ENCODE assay signal across 18 cellular contexts in the genomic region with DNA sequence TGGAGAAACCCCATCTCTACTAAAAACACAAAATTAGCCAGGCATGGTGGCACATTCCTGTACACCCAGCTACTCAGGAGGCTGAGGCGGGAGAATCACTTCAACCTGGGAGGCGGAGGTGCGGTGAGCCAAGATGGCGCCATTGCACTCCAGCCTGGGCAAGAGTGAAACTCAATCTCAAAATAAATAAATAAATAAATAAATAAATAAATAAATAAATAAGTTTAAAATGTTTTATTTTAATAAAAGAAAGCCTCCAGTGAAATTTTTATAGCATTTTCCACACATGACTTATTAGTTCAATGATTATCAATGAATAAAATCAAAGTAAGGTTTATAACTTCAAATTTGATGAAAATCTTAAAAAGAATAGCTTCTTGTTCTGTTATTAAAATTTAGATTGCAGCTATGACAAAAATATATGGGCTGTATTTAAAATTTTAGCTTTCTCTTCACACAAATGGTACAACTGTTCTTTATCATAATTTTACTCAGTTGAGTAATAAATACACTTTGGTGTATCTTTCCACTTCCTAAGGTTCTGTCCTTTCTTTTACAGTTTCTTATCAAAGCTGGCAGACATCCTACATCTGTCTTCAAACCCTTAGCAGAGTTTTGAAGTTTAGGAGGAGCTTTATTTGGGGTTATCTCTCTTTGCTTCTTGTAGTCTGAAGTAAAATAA.
DNase-seq lines count a peak whose midpoint lies in the region; ATAC-seq, FAIRE-seq and TF ChIP-seq lines count a peak whose summit lies in the region.
"Had no signal": no experiment of that assay in that cellular context is flagged by ENCODE, and none has a peak within 500 bp of the region (broad histone marks: within the 10 kb centered on the region; RNA-seq: fewer than 3 reads in every experiment).

No MANE protein-coding gene starts in this region.

- H3K4me3 ChIP-seq in K562 (no peak overlapping the region), neural progenitor cell (no peak overlapping the region), mesendoderm (ENCODE audit: low read length) (no peak overlapping the region)
- H3K4me3 ChIP-seq: BLaER1, GM12878 had no signal

- CTCF ChIA-PET in K562 (lab: Yijun Ruan, JAX; ENCODE audit: low intra/inter-chr PET ratio) = no interaction called here

- no peak overlapping the region for H2BK120ac ChIP-seq in mesendoderm (ENCODE audit: low read depth, low read length)

- H3K4ac ChIP-seq in mesendoderm (ENCODE audit: low read depth, low read length) = no peak overlapping the region

- H3K27ac ChIP-seq in K562 (ENCODE audit: extremely low read depth, low read depth, low read length) (peak overlapping the region; percentile 37; the same call in 2 of the 3 replicates), neural progenitor cell (no peak overlapping the region), mesendoderm (ENCODE audit: low read depth, low read length) (no peak overlapping the region)
- H3K27ac ChIP-seq: BLaER1, HL-60 had no signal

- FAIRE-seq in G401.6 (lab: Jason Lieb, UNC) (peak; percentile 55), TTC549 (lab: Jason Lieb, UNC) (peak; percentile 5), K562 (lab: Jason Lieb, UNC) (peak; percentile 66)
- FAIRE-seq: GM12878, GM19239, H1 had no signal

- TF ChIP-seq RAD21 in K562 (CRISPR knock-in tag; conservative IDR thresholded peaks at IDR 0.05 in 1 of 2, IDR thresholded peaks at IDR 0.05 in 1 of 2) = no peak

- ATAC-seq in K562 (peak; percentile 75), GM19351 (IDR thresholded peaks at IDR 0.05; ENCODE audit: unreplicated experiment) (no peak), HG02642 (IDR thresholded peaks at IDR 0.05; ENCODE audit: poor library complexity, unreplicated experiment) (no peak)
- ATAC-seq: GM12878 had no signal

- no peak for TF ChIP-seq CTCF in K562 (IDR thresholded peaks at IDR 0.05 in 2 of 3, conservative IDR thresholded peaks at IDR 0.05 in 1 of 3; ENCODE audit: insufficient read depth in 2 of 3, low read depth in 1 of 3, low read length in 3 of 3)
- no peak for TF ChIP-seq CTCF in neural progenitor cell (IDR thresholded peaks at IDR 0.05)

- no peak overlapping the region; the same call in 1 of the 2 replicates for H3K4me2 ChIP-seq in K562 (ENCODE audit: insufficient read depth, low read length)
- no peak overlapping the region for H3K4me2 ChIP-seq in neural progenitor cell
- H3K4me2 ChIP-seq in mesendoderm (ENCODE audit: low read length) = no peak overlapping the region
- H3K4me2 ChIP-seq: BLaER1 had no signal

- H3F3A ChIP-seq in neural progenitor cell (ENCODE audit: low read depth) = no peaks in the 10 kb centered on the region

- no peak overlapping the region for H4K8ac ChIP-seq in mesendoderm (ENCODE audit: low read depth, low read length)

- peak; percentile 70; the same call in 1 of the 2 replicates for TF ChIP-seq EP300 in K562 (IDR thresholded peaks at IDR 0.05; ENCODE audit: low read length)

- H3K36me3 Mint-ChIP-seq in neural progenitor cell = no peaks in the 10 kb centered on the region
- H3K36me3 Mint-ChIP-seq: CD14-positive monocyte; CD4-positive, alpha-beta memory T cell had no signal

- H3K9ac ChIP-seq in K562 (ENCODE audit: insufficient read depth in 1 of 2, low read depth in 2 of 2, low read length in 2 of 2) (no peak overlapping the region), neural progenitor cell (no peak overlapping the region), mesendoderm (ENCODE audit: low read length) (no peak overlapping the region)
- H3K9ac ChIP-seq: BLaER1 had no signal

- no peak overlapping the region for H3K56ac ChIP-seq in mesendoderm (ENCODE audit: low read length)

- POLR2A ChIA-PET in K562 (lab: Yijun Ruan, JAX) = interaction anchor here (1.6 kb wide), 1 partner anchor 17 kb away, joined by 5 read pairs; no protein-coding TSS in a partner anchor

- H2BK5ac ChIP-seq in mesendoderm (ENCODE audit: low read length) = no peak overlapping the region

- peak in 3 of 4 experiments; percentile 26 to 69 (median 50) for DNase-seq in K562 (ENCODE audit: extremely low read depth in 1 of 4, low spot score in 3 of 4)
- DNase-seq in neural progenitor cell (ENCODE audit: low spot score) = no peak
- no peak for DNase-seq in NCI-H1092 (lab: John Stamatoyannopoulos, UW)
- no peak for DNase-seq in mesendoderm
- DNase-seq: Calu3; CD4-positive, alpha-beta memory T cell; DMS79 treated with DMSO at 0.1 percent for 48 hours; H9 had no signal

- H3K79me2 ChIP-seq in K562 (ENCODE audit: control insufficient read depth, insufficient read depth, low read length) (no peaks in the 10 kb centered on the region), neural progenitor cell (ENCODE audit: low read depth) (no peaks in the 10 kb centered on the region), mesendoderm (ENCODE audit: control insufficient read depth, insufficient read depth, low read length) (no peaks in the 10 kb centered on the region)

- no peak overlapping the region for H2BK15ac ChIP-seq in mesendoderm (replicated peaks; ENCODE audit: low read depth)

- no peak overlapping the region for H3K4me3 Mint-ChIP-seq in neural progenitor cell
- H3K4me3 Mint-ChIP-seq: CD14-positive monocyte; CD4-positive, alpha-beta memory T cell; H9 had no signal

- H3K9me3 ChIP-seq in K562 (replicated peaks; ENCODE audit: control insufficient read depth, insufficient read depth, low read depth, low read length) (no peaks in the 10 kb centered on the region), neural progenitor cell (ENCODE audit: low read depth) (no peaks in the 10 kb centered on the region)
- H3K9me3 ChIP-seq: BLaER1 had no signal

- H3K9me1 ChIP-seq in K562 (ENCODE audit: control insufficient read depth, insufficient read depth, low read length) = no peaks in the 10 kb centered on the region

- H3K27me3 ChIP-seq in K562 (ENCODE audit: control insufficient read depth in 2 of 2, insufficient read depth in 2 of 2, low read length in 2 of 2) (no peaks in the 10 kb centered on the region), neural progenitor cell (no peaks in the 10 kb centered on the region), mesendoderm (ENCODE audit: insufficient read depth, low read length, poor library complexity) (no peaks in the 10 kb centered on the region)
- H3K27me3 ChIP-seq: BLaER1 had no signal

- H4K20me1 ChIP-seq in K562 (replicated peaks; ENCODE audit: control insufficient read depth, insufficient read depth, low read length) (no peaks in the 10 kb centered on the region), neural progenitor cell (ENCODE audit: low read depth) (no peaks in the 10 kb centered on the region)
- H4K20me1 ChIP-seq: BLaER1 had no signal

- H3K27me3 Mint-ChIP-seq in neural progenitor cell (ENCODE audit: insufficient read depth, low read depth) = no peaks in the 10 kb centered on the region

- H2AFZ ChIP-seq in K562 (ENCODE audit: low read depth, low read length) (no peak overlapping the region), neural progenitor cell (replicated peaks) (peak overlapping the region; percentile 12)

- no peak overlapping the region for H3K23ac ChIP-seq in mesendoderm (ENCODE audit: low read length)

- no peaks in the 10 kb centered on the region for H3K9me3 Mint-ChIP-seq in neural progenitor cell
- H3K9me3 Mint-ChIP-seq: H9 had no signal

- in situ Hi-C loops in K562 (cut with MboI) = no loop called here

- 64% methylated on average over 4 of the region's 4 CpGs for WGBS in K562 (ENCODE audit: insufficient coverage, low coverage, missing lambda C conversion rate)
- no CpG with 5 or more reads among the region's 4 CpGs for WGBS in mesendoderm (ENCODE audit: extremely low coverage, insufficient coverage, low lambda C conversion rate)

- H3K27ac Mint-ChIP-seq in neural progenitor cell = no peak overlapping the region
- H3K27ac Mint-ChIP-seq: CD4-positive, alpha-beta memory T cell; H9 had no signal

- intact Hi-C loops in K562 (cut with micrococcal nuclease) = no loop called here

- no peaks in the 10 kb centered on the region for H3K4me1 Mint-ChIP-seq in neural progenitor cell
- H3K4me1 Mint-ChIP-seq: CD4-positive, alpha-beta memory T cell; H9 had no signal

- no peak for TF ChIP-seq POLR2A in K562 (conservative IDR thresholded peaks at IDR 0.05)

- H2AK5ac ChIP-seq in mesendoderm (ENCODE audit: low read length) = no peak overlapping the region

- no peak overlapping the region for H3K18ac ChIP-seq in mesendoderm (ENCODE audit: low read length)

- H3K36me3 ChIP-seq in K562 (ENCODE audit: control insufficient read depth, insufficient read depth, low read length) (no peaks in the 10 kb centered on the region), neural progenitor cell (no peaks in the 10 kb centered on the region), mesendoderm (ENCODE audit: control insufficient read depth, insufficient read depth, low read length) (no peaks in the 10 kb centered on the region)
- H3K36me3 ChIP-seq: BLaER1 had no signal

- no peak overlapping the region for H4K5ac ChIP-seq in mesendoderm (ENCODE audit: low read length)

- H3K79me1 ChIP-seq in mesendoderm (ENCODE audit: low read length) = no peaks in the 10 kb centered on the region

- BruUV-seq in K562 (replicated peaks; lab: Mats Ljungman, UMichigan) = no TSS peak

- peaks cover 0 to 5% of the 10 kb centered on the region in 2 experiments; a peak in 2 of 5 replicates for H3K4me1 ChIP-seq in K562 (replicated peaks in 1 of 2; ENCODE audit: control insufficient read depth in 2 of 2, insufficient read depth in 2 of 2, low read length in 2 of 2)
- no peaks in the 10 kb centered on the region for H3K4me1 ChIP-seq in neural progenitor cell
- no peaks in the 10 kb centered on the region for H3K4me1 ChIP-seq in mesendoderm (ENCODE audit: control insufficient read depth, low read depth, low read length)
- H3K4me1 ChIP-seq: BLaER1 had no signal

TF ChIP-seq in K562, 482 proteins besides CTCF, POLR2A, EP300 and RAD21 (continues in another document):
- TF ChIP-seq RFX5 (IDR thresholded peaks at IDR 0.05; ENCODE audit: low read depth, low read length) (no peak), KDM1A (IDR thresholded peaks at IDR 0.05) (0 out of 4 replicates have a peak, but pooled peaks of 1 of the 2 experiments have one; percentile 38)

Comparison
In these comparisons a context has a peak if more than half of its experiments do, and no peak if none do; other contexts are left out.
1. DNase-seq: peak in K562 (3 of 4); none in neural progenitor cell (single experiment), NCI-H1092 (single experiment) and mesendoderm (single experiment).